Comparison of ENCODE assay signal across 8 cellular contexts in genomic region chr3:127598841-127599570, GRCh38. TPM values are rescaled to one million over a fixed set of nuclear protein-coding genes. Genes with fewer than 3 reads are reported as not detected.
DNase-seq lines count a peak whose midpoint lies in the region; ATAC-seq, FAIRE-seq and TF ChIP-seq lines count a peak whose summit lies in the region.

No MANE protein-coding gene starts in this region.

- ATAC-seq in activated CD8-positive, alpha-beta T cell treated with anti-CD3 and anti-CD28 coated beads, Interleukin-2, amount 10 ng/mL, durations not matched to agents 7 days and 5 days = no peak

- no peak for DNase-seq in activated T-cell treated with anti-CD3 and anti-CD28 coated beads, Interleukin-2, amount 50 U/mL, for 24 hours
- no peak for DNase-seq in activated T-cell treated with anti-CD3 and anti-CD28 coated beads, Interleukin-2, amount 50 U/mL, for 48 hours
- no peak for DNase-seq in activated CD8-positive, alpha-beta T cell treated with anti-CD3 and anti-CD28 coated beads, Interleukin-2, amount 10 ng/mL, durations not matched to agents 7 days and 5 days
- no peak for DNase-seq in keratinocyte (ENCODE audit: low read depth, low spot score)
- DNase-seq in tibial nerve (ENCODE audit: low spot score in 2 of 2) = no peak
- no peak for DNase-seq in NCI-H2196 treated with DMSO at 0.1 percent for 48 hours (lab: John Stamatoyannopoulos, UW; ENCODE audit: unreplicated experiment)
- no peak for DNase-seq in NOMO-1 treated with dmso at 0.1 percent for 144 hours (lab: John Stamatoyannopoulos, UW; ENCODE audit: unreplicated experiment)
- no peak for DNase-seq in retina

- peak overlapping the region; percentile 82 for H3K9ac ChIP-seq in keratinocyte (ENCODE audit: control insufficient read depth, extremely low read depth, insufficient read depth, low read length)

- dilution Hi-C loops in keratinocyte (cut with MboI; ENCODE audit: extremely low pct_ligation_motif_present, low sequenced_read_pairs) = no loop called here

- no peaks in the 10 kb centered on the region for H3K9me3 ChIP-seq in keratinocyte (ENCODE audit: control insufficient read depth, low read depth, low read length)
- no peaks in the 10 kb centered on the region for H3K9me3 ChIP-seq in tibial nerve

- H3K4me3 ChIP-seq in keratinocyte (ENCODE audit: control insufficient read depth in 2 of 3, extremely low read depth in 1 of 3, insufficient read depth in 2 of 3, low read depth in 1 of 3, low read length in 3 of 3) (peak overlapping the region; percentile 49 to 81 (median 76)), tibial nerve (peak overlapping the region; percentile 36 to 66 (median 57))

- TF ChIP-seq CTCF in keratinocyte (optimal IDR thresholded peaks at IDR 0.05 in 1 of 3, IDR thresholded peaks at IDR 0.05 in 1 of 3, conservative IDR thresholded peaks at IDR 0.05 in 1 of 3; ENCODE audit: extremely low read depth in 1 of 3, insufficient read depth in 2 of 3, low read length in 3 of 3) (no peak), tibial nerve (IDR thresholded peaks at IDR 0.05) (no peak)

- H3K27me3 ChIP-seq in keratinocyte (ENCODE audit: control insufficient read depth, extremely low read depth, insufficient read depth, low read length) (no peaks in the 10 kb centered on the region), tibial nerve (no peaks in the 10 kb centered on the region)

- peak overlapping the region; percentile 93 for H3K4me2 ChIP-seq in keratinocyte (ENCODE audit: control insufficient read depth, extremely low read depth, insufficient read depth, low read depth, low read length)

- no peak for TF ChIP-seq EP300 in tibial nerve (IDR thresholded peaks at IDR 0.05)

- H3K27ac Mint-ChIP-seq in activated T-cell treated with anti-CD3 and anti-CD28 coated beads, Interleukin-2, amount 50 U/mL, for 24 hours = peak overlapping the region; percentile 95
- peak overlapping the region; percentile 89 for H3K27ac Mint-ChIP-seq in activated CD8-positive, alpha-beta T cell treated with anti-CD3 and anti-CD28 coated beads, Interleukin-2, amount 10 ng/mL, durations not matched to agents 7 days and 5 days

- H3K27me3 Mint-ChIP-seq in activated T-cell treated with anti-CD3 and anti-CD28 coated beads, Interleukin-2, amount 50 U/mL, for 24 hours = no peaks in the 10 kb centered on the region
- no peaks in the 10 kb centered on the region for H3K27me3 Mint-ChIP-seq in activated CD8-positive, alpha-beta T cell treated with anti-CD3 and anti-CD28 coated beads, Interleukin-2, amount 10 ng/mL, durations not matched to agents 7 days and 5 days (ENCODE audit: low read depth)

- H3K4me3 Mint-ChIP-seq in activated T-cell treated with anti-CD3 and anti-CD28 coated beads, Interleukin-2, amount 50 U/mL, for 24 hours = peak overlapping the region; percentile 86
- peak overlapping the region; percentile 83 for H3K4me3 Mint-ChIP-seq in activated CD8-positive, alpha-beta T cell treated with anti-CD3 and anti-CD28 coated beads, Interleukin-2, amount 10 ng/mL, durations not matched to agents 7 days and 5 days

- H2AFZ ChIP-seq in keratinocyte (ENCODE audit: control insufficient read depth, low read length) = peak overlapping the region; percentile 89

- H3K36me3 Mint-ChIP-seq in activated T-cell treated with anti-CD3 and anti-CD28 coated beads, Interleukin-2, amount 50 U/mL, for 24 hours (ENCODE audit: low read depth) = peaks cover 58% of the 10 kb centered on the region
- H3K36me3 Mint-ChIP-seq in activated CD8-positive, alpha-beta T cell treated with anti-CD3 and anti-CD28 coated beads, Interleukin-2, amount 10 ng/mL, durations not matched to agents 7 days and 5 days (ENCODE audit: low read depth) = peaks cover 40% of the 10 kb centered on the region

- peaks cover 13% of the 10 kb centered on the region for H3K4me1 ChIP-seq in keratinocyte (ENCODE audit: control insufficient read depth, extremely low read depth, insufficient read depth, low read length)
- H3K4me1 ChIP-seq in tibial nerve = peaks cover 0 to 20% (median 3%) of the 10 kb centered on the region in 4 donors

- no peaks in the 10 kb centered on the region for H4K20me1 ChIP-seq in keratinocyte (ENCODE audit: control insufficient read depth, extremely low read depth, insufficient read depth, low read length)

- H3K9me1 ChIP-seq in keratinocyte (ENCODE audit: control insufficient read depth, extremely low read depth, insufficient read depth, low read length) = no peaks in the 10 kb centered on the region

- no peak for FAIRE-seq in keratinocyte (lab: Jason Lieb, UNC)

- CTCF ChIA-PET in activated CD8-positive, alpha-beta T cell treated with anti-CD3 and anti-CD28 coated beads, Interleukin-2, amount 10 ng/mL, durations not matched to agents 7 days and 5 days (lab: Charles Lee) = interaction anchor here (0.9 to 5.6 kb wide), 5 partner anchors 9 to 73 kb away, joined by 4 to 32 read pairs (median 4); no protein-coding TSS in a partner anchor

- H3K79me2 ChIP-seq in keratinocyte (ENCODE audit: control insufficient read depth, insufficient read depth, low read length) = peaks cover 12% of the 10 kb centered on the region

- peaks cover 2 to 4% of the 10 kb centered on the region in 2 experiments for H3K36me3 ChIP-seq in keratinocyte (ENCODE audit: control insufficient read depth in 2 of 2, extremely low read depth in 1 of 2, insufficient read depth in 2 of 2, low read length in 2 of 2)
- peaks cover 0 to 24% (median 0%) of the 10 kb centered on the region in 3 donors for H3K36me3 ChIP-seq in tibial nerve

- no peaks in the 10 kb centered on the region for H3K9me3 Mint-ChIP-seq in activated T-cell treated with anti-CD3 and anti-CD28 coated beads, Interleukin-2, amount 50 U/mL, for 24 hours
- H3K9me3 Mint-ChIP-seq in activated CD8-positive, alpha-beta T cell treated with anti-CD3 and anti-CD28 coated beads, Interleukin-2, amount 10 ng/mL, durations not matched to agents 7 days and 5 days (ENCODE audit: insufficient read depth) = no peaks in the 10 kb centered on the region

- POLR2A ChIA-PET in activated CD8-positive, alpha-beta T cell treated with anti-CD3 and anti-CD28 coated beads, Interleukin-2, amount 10 ng/mL, durations not matched to agents 7 days and 5 days (lab: Charles Lee) = interaction anchor here (1.1 to 3.1 kb wide), 8 partner anchors 8 to 80 kb away, joined by 3 to 19 read pairs (median 10); partner anchors contain the start of gene TPRA1

- TF ChIP-seq POLR2A in tibial nerve (IDR thresholded peaks at IDR 0.05) = no peak

- 64 to 67% methylated on average over 10 to 14 of the region's 14 CpGs for WGBS in tibial nerve, 2 donors

- H3K27ac ChIP-seq in keratinocyte (ENCODE audit: control insufficient read depth, insufficient read depth, low read length) (peak overlapping the region; percentile 68), tibial nerve (peak overlapping the region in 3 of 4 donors; percentile 82 to 87 (median 85))

- peaks cover 49% of the 10 kb centered on the region for H3K4me1 Mint-ChIP-seq in activated T-cell treated with anti-CD3 and anti-CD28 coated beads, Interleukin-2, amount 50 U/mL, for 24 hours (ENCODE audit: low read depth)
- peaks cover 55% of the 10 kb centered on the region for H3K4me1 Mint-ChIP-seq in activated CD8-positive, alpha-beta T cell treated with anti-CD3 and anti-CD28 coated beads, Interleukin-2, amount 10 ng/mL, durations not matched to agents 7 days and 5 days (ENCODE audit: low read depth)

RNA-seq across cellular contexts. Expression of gene MCM2, which starts 0.8 kb away (rescaled TPM):
- total RNA-seq in activated CD8-positive, alpha-beta T cell treated with anti-CD3 and anti-CD28 coated beads, Interleukin-2, amount 10 ng/mL, durations not matched to agents 7 days and 5 days = 100 to 1,000 TPM; 185 to 188 TPM
- polyA plus RNA-seq in keratinocyte = 9.4 to 24.0 TPM (median 18.3 TPM) in 3 replicates
- polyA plus RNA-seq in keratinocyte (2011; ENCODE audit: low read depth) = 0.90 TPM
- polyA plus RNA-seq in keratinocyte (2011; cell fraction: cytosol; rRNA removed) = 8.0 and 9.9 TPM in 2 replicates
- 13.3 and 14.7 TPM in 2 replicates for polyA plus RNA-seq in keratinocyte (2011; cell fraction: nucleus; rRNA removed)
- polyA plus RNA-seq in keratinocyte (2012; ENCODE audit: low replicate concordance) = 1.0 and 20.8 TPM in 2 replicates
- 16.0 to 49.9 TPM (median 34.8 TPM) in 3 replicates for polyA minus RNA-seq in keratinocyte
- polyA minus RNA-seq in keratinocyte (2011; cell fraction: cytosol; rRNA and poly(A)+ RNA removed) = 22.4 TPM
- polyA minus RNA-seq in keratinocyte (2011; cell fraction: nucleus; rRNA and poly(A)+ RNA removed) = 10.8 and 10.9 TPM in 2 replicates
- 1 to 10 TPM; 4.2 to 7.6 (median 7.5) TPM for total RNA-seq in tibial nerve

RNA-seq across cellular contexts. Expression of gene TPRA1, which starts 8.5 kb away (rescaled TPM):
- total RNA-seq in activated CD8-positive, alpha-beta T cell treated with anti-CD3 and anti-CD28 coated beads, Interleukin-2, amount 10 ng/mL, durations not matched to agents 7 days and 5 days = 10 to 100 TPM; 27.0 to 27.9 TPM
- 22.2 to 43.5 TPM (median 23.7 TPM) in 3 replicates for polyA plus RNA-seq in keratinocyte
- polyA plus RNA-seq in keratinocyte (2011; ENCODE audit: low read depth) = 4.2 TPM
- polyA plus RNA-seq in keratinocyte (2011; cell fraction: cytosol; rRNA removed) = 20.7 and 28.7 TPM in 2 replicates
- 42.7 and 50.1 TPM in 2 replicates for polyA plus RNA-seq in keratinocyte (2011; cell fraction: nucleus; rRNA removed)
- polyA plus RNA-seq in keratinocyte (2012; ENCODE audit: low replicate concordance) = 23.9 and 46.1 TPM in 2 replicates
- 26.4 to 61.1 TPM (median 51.2 TPM) in 3 replicates for polyA minus RNA-seq in keratinocyte
- polyA minus RNA-seq in keratinocyte (2011; cell fraction: cytosol; rRNA and poly(A)+ RNA removed) = 47.6 TPM
- polyA minus RNA-seq in keratinocyte (2011; cell fraction: nucleus; rRNA and poly(A)+ RNA removed) = 25.0 and 27.0 TPM in 2 replicates
- 10 to 100 TPM; 50.3 to 75.3 (median 67.5) TPM for total RNA-seq in tibial nerve

RNA-seq across cellular contexts. Expression of gene PODXL2, which starts 30.0 kb away (rescaled TPM):
- 1 to 10 TPM; 1.3 to 1.7 TPM for total RNA-seq in activated CD8-positive, alpha-beta T cell treated with anti-CD3 and anti-CD28 coated beads, Interleukin-2, amount 10 ng/mL, durations not matched to agents 7 days and 5 days
- 1.3 to 2.4 TPM (median 1.6 TPM) in 3 replicates for polyA plus RNA-seq in keratinocyte
- 1.6 TPM for polyA plus RNA-seq in keratinocyte (2011; ENCODE audit: low read depth)
- 1.2 and 1.9 TPM in 2 replicates for polyA plus RNA-seq in keratinocyte (2011; cell fraction: cytosol; rRNA removed)
- 2.9 and 3.7 TPM in 2 replicates for polyA plus RNA-seq in keratinocyte (2011; cell fraction: nucleus; rRNA removed)
- polyA plus RNA-seq in keratinocyte (2012; ENCODE audit: low replicate concordance) = 1.2 and 1.5 TPM in 2 replicates
- 1.5 to 2.1 TPM in 2 of 3 replicates, not detected in the other for polyA minus RNA-seq in keratinocyte
- polyA minus RNA-seq in keratinocyte (2011; cell fraction: cytosol; rRNA and poly(A)+ RNA removed) = 3.3 TPM
- 2.4 and 2.9 TPM in 2 replicates for polyA minus RNA-seq in keratinocyte (2011; cell fraction: nucleus; rRNA and poly(A)+ RNA removed)
- 10 to 100 TPM; 12.7 to 19.8 (median 14.1) TPM for total RNA-seq in tibial nerve

Comparison
In these comparisons a context has a peak if more than half of its experiments do, and no peak if none do; other contexts are left out.
1. RNA of gene MCM2, which starts 0.8 kb away (total RNA-seq): 185 to 188 TPM in activated CD8-positive, alpha-beta T cell treated with anti-CD3 and anti-CD28 coated beads, Interleukin-2, amount 10 ng/mL, durations not matched to agents 7 days and 5 days; 4.2 to 7.6 TPM in tibial nerve; every median in the first group is over 10 times any median in the second.
2. RNA of gene PODXL2, which starts 30.0 kb away (total RNA-seq): 12.7 to 19.8 TPM in tibial nerve; 1.3 to 1.7 TPM in activated CD8-positive, alpha-beta T cell treated with anti-CD3 and anti-CD28 coated beads, Interleukin-2, amount 10 ng/mL, durations not matched to agents 7 days and 5 days; every median in the first group is over 4 times any median in the second.